Comparison of ENCODE assay signal across 1 cellular context in genomic region chr2:177262137-177262536, GRCh38.
A peak's percentile ranks its signal among the peaks of the same experiment; 100 is the strongest.
TF ChIP-seq lines count a peak whose summit lies in the region.

No MANE protein-coding gene starts in this region.

TF ChIP-seq in K562, 482 proteins besides CTCF, POLR2A, EP300 and RAD21 (continued from another document and continues in another):
- TF ChIP-seq MLLT1 (IDR thresholded peaks at IDR 0.05) (no peak), RBM34 (IDR thresholded peaks at IDR 0.05; ENCODE audit: borderline replicate concordance, insufficient read depth, low read length) (no peak), ATF7 (IDR thresholded peaks at IDR 0.05) (no peak; the same call in 1 of the 2 replicates), ESRRA (IDR thresholded peaks at IDR 0.05; ENCODE audit: borderline replicate concordance, low read depth) (no peak), ZC3H8 (IDR thresholded peaks at IDR 0.05) (no peak), POLR2AphosphoS5 (IDR thresholded peaks at IDR 0.05; ENCODE audit: control insufficient read depth, insufficient read depth, low read depth, low read length) (0 out of 2 replicates have a peak, but pooled peaks have one; percentile 1), ZNF12 (CRISPR knock-in tag; IDR thresholded peaks at IDR 0.05) (no peak), SIX5 (IDR thresholded peaks at IDR 0.05; ENCODE audit: borderline replicate concordance in 1 of 2, insufficient read depth in 1 of 2, low read depth in 1 of 2, low read length in 2 of 2) (no peak), KLF1 (tag; IDR thresholded peaks at IDR 0.05) (no peak), ZNF232 (CRISPR knock-in tag; IDR thresholded peaks at IDR 0.05) (no peak), PBX2 (CRISPR knock-in tag; IDR thresholded peaks at IDR 0.05; ENCODE audit: low read depth) (no peak), PBX2 (tag; conservative IDR thresholded peaks at IDR 0.05; ENCODE audit: low read depth) (0 out of 2 replicates have a peak, but pooled peaks have one; percentile 19), HOMEZ (CRISPR knock-in tag; IDR thresholded peaks at IDR 0.05) (no peak), GATAD2B (IDR thresholded peaks at IDR 0.05; ENCODE audit: borderline replicate concordance) (no peak), DPF2 (IDR thresholded peaks at IDR 0.05) (0 out of 2 replicates have a peak, but pooled peaks have one; percentile 53), POU5F1 (IDR thresholded peaks at IDR 0.05; ENCODE audit: borderline replicate concordance, low read depth, low read length, partially characterized antibody) (no peak), FOXK2 (conservative IDR thresholded peaks at IDR 0.05 in 1 of 2, IDR thresholded peaks at IDR 0.05 in 1 of 2; ENCODE audit: low read depth in 2 of 2) (peak; percentile 20 to 55; a peak in 1 of 4 replicates), ZNF140 (CRISPR knock-in tag; IDR thresholded peaks at IDR 0.05) (no peak), ZNF77 (CRISPR knock-in tag; IDR thresholded peaks at IDR 0.05) (no peak), RREB1 (CRISPR knock-in tag; IDR thresholded peaks at IDR 0.05) (no peak), ZBTB40 (IDR thresholded peaks at IDR 0.05) (0 out of 2 replicates have a peak, but pooled peaks have one; percentile 27), ZBTB40 (CRISPR knock-in tag; IDR thresholded peaks at IDR 0.05) (no peak), TAF9B (IDR thresholded peaks at IDR 0.05; ENCODE audit: partially characterized antibody) (no peak), ARID1B (IDR thresholded peaks at IDR 0.05) (peak; percentile 61), E2F3 (CRISPR knock-in tag; IDR thresholded peaks at IDR 0.05) (no peak), DDX20 (tag; IDR thresholded peaks at IDR 0.05; ENCODE audit: low read depth) (no peak), MEIS2 (IDR thresholded peaks at IDR 0.05; ENCODE audit: partially characterized antibody) (peak; percentile 49), TAL1 (IDR thresholded peaks at IDR 0.05) (peak; percentile 39; the same call in 1 of the 2 replicates), SMARCC2 (IDR thresholded peaks at IDR 0.05; ENCODE audit: low read depth) (0 out of 2 replicates have a peak, but pooled peaks have one; percentile 14), HBP1 (CRISPR knock-in tag; IDR thresholded peaks at IDR 0.05) (no peak), ESRRB (CRISPR knock-in tag; IDR thresholded peaks at IDR 0.05; ENCODE audit: borderline replicate concordance) (no peak), CBFA2T3 (IDR thresholded peaks at IDR 0.05) (peak; percentile 70), HDAC6 (IDR thresholded peaks at IDR 0.05; ENCODE audit: low read depth, low read length) (no peak), FOSL1 (tag; conservative IDR thresholded peaks at IDR 0.05) (no peak), KLF13 (tag; IDR thresholded peaks at IDR 0.05; ENCODE audit: borderline replicate concordance, low read depth) (no peak), ATF2 (CRISPR knock-in tag; IDR thresholded peaks at IDR 0.05) (no peak), TAF15 (IDR thresholded peaks at IDR 0.05; ENCODE audit: low read depth, low read length) (no peak)
